ENCODE assay signal across 11 cellular contexts in genomic region chr1:170707959-170708666, GRCh38. TPM values are rescaled to one million over a fixed set of nuclear protein-coding genes. Genes with fewer than 3 reads are reported as not detected.
DNase-seq lines count a peak whose midpoint lies in the region; ATAC-seq and TF ChIP-seq lines count a peak whose summit lies in the region.
"Had no signal": no experiment of that assay in that cellular context is flagged by ENCODE, and none has a peak within 500 bp of the region (broad histone marks: within the 10 kb centered on the region; RNA-seq: fewer than 3 reads in every experiment).

No MANE protein-coding gene starts in this region.

- no peak overlapping the region for H2BK15ac ChIP-seq in H9 (ENCODE audit: low read depth, low read length)

- H3K9me3 Mint-ChIP-seq in H9, result no peaks in the 10 kb centered on the region
- H3K9me3 Mint-ChIP-seq in type B pancreatic cell, result no peaks in the 10 kb centered on the region

- no peak overlapping the region for H3K18ac ChIP-seq in H9 (ENCODE audit: insufficient read length, low read depth, low read length)

- no peak overlapping the region for H3T11ph ChIP-seq in H9 (ENCODE audit: low read length)

- H3K4me2 ChIP-seq in H9 (ENCODE audit: insufficient read depth, insufficient read length, low read length), result no peak overlapping the region

- no peak overlapping the region for H3K4me3 Mint-ChIP-seq in H9
- no peak overlapping the region for H3K4me3 Mint-ChIP-seq in type B pancreatic cell

- H3K9me3 ChIP-seq in left lung, result no peaks in the 10 kb centered on the region
- no peaks in the 10 kb centered on the region for H3K9me3 ChIP-seq in H9 (ENCODE audit: control insufficient read depth, low read depth, low read length)

- H3K36me3 ChIP-seq in brain microvascular endothelial cell (replicated peaks) (no peaks in the 10 kb centered on the region), left lung (no peaks in the 10 kb centered on the region)

- no peaks in the 10 kb centered on the region for H4K20me1 ChIP-seq in H9 (ENCODE audit: control insufficient read depth, insufficient read depth, insufficient read length)

- H3K27me3 ChIP-seq in brain microvascular endothelial cell (replicated peaks) (no peaks in the 10 kb centered on the region), left lung (no peaks in the 10 kb centered on the region), H9 (ENCODE audit: insufficient read depth, low read length) (no peaks in the 10 kb centered on the region)

- H3K27me3 Mint-ChIP-seq in H9 (ENCODE audit: low read depth), result no peaks in the 10 kb centered on the region
- H3K27me3 Mint-ChIP-seq in type B pancreatic cell, result no peaks in the 10 kb centered on the region

- H2AK5ac ChIP-seq in H9 (ENCODE audit: insufficient read length, low read length), result no peak overlapping the region

- no peaks in the 10 kb centered on the region for H3K23me2 ChIP-seq in H9 (ENCODE audit: insufficient read length, low read depth, low read length, poor library complexity, severe bottlenecking)

- TF ChIP-seq CTCF in brain microvascular endothelial cell (IDR thresholded peaks at IDR 0.05; ENCODE audit: low read depth, low read length, missing control alignments), result no peak
- TF ChIP-seq CTCF in left lung (IDR thresholded peaks at IDR 0.05), result no peak
- TF ChIP-seq CTCF in H9 (conservative IDR thresholded peaks at IDR 0.05), result no peak
- TF ChIP-seq CTCF in type B pancreatic cell (conservative IDR thresholded peaks at IDR 0.05), result no peak

- H4K5ac ChIP-seq in H9 (ENCODE audit: insufficient read length, low read depth, low read length), result no peak overlapping the region

- H3K14ac ChIP-seq in H9 (ENCODE audit: insufficient read depth, low read length), result no peak overlapping the region

- H3K4me1 ChIP-seq in left lung (no peaks in the 10 kb centered on the region), H9 (ENCODE audit: insufficient read depth, low read length) (no peaks in the 10 kb centered on the region)

- H2BK12ac ChIP-seq in H9 (ENCODE audit: insufficient read length, low read depth, low read length), result no peak overlapping the region

- H3K4me1 Mint-ChIP-seq in H9 (no peaks in the 10 kb centered on the region), type B pancreatic cell (ENCODE audit: unreplicated experiment) (no peaks in the 10 kb centered on the region)

- no peak overlapping the region for H4K91ac ChIP-seq in H9 (ENCODE audit: insufficient read length, low read depth, low read length)

- no peak overlapping the region for H2BK5ac ChIP-seq in H9 (ENCODE audit: insufficient read length, low read length)

- H3K23ac ChIP-seq in H9 (ENCODE audit: insufficient read length, low read depth, low read length), result no peak overlapping the region

- ATAC-seq in left lung, result peak; percentile 76
- ATAC-seq in HG02840 (IDR thresholded peaks at IDR 0.05; ENCODE audit: low FRiP score, unreplicated experiment), result no peak

- peak overlapping the region; percentile 84 for H3K27ac ChIP-seq in brain microvascular endothelial cell
- H3K27ac ChIP-seq in left lung, result peak overlapping the region; percentile 4 to 16
- no peak overlapping the region for H3K27ac ChIP-seq in H9 (ENCODE audit: insufficient read length, low read depth, low read length)

- H3K4me3 ChIP-seq in brain microvascular endothelial cell (ENCODE audit: low read depth, low read length) (no peak overlapping the region), left lung (no peak overlapping the region)

- no peak overlapping the region for H3K27ac Mint-ChIP-seq in H9
- H3K27ac Mint-ChIP-seq in type B pancreatic cell, result no peak overlapping the region

- H3K4ac ChIP-seq in H9 (ENCODE audit: low read depth, low read length), result no peak overlapping the region

- DNase-seq in ACHN, result peak; percentile 83
- peak; percentile 99 for DNase-seq in HT1080 (ENCODE audit: low read depth)
- DNase-seq in brain microvascular endothelial cell, result peak; percentile 95
- DNase-seq in left lung, result no peak
- DNase-seq in H9, result no peak
- no peak for DNase-seq in type B pancreatic cell (ENCODE audit: extremely low spot score, unreplicated experiment)
- DNase-seq in NCI-H2196 treated with DMSO at 0.1 percent for 48 hours (lab: John Stamatoyannopoulos, UW; ENCODE audit: unreplicated experiment), result no peak
- DNase-seq: hippocampal formation; NCI-H2081; stimulated activated CD4-positive, alpha-beta T cell treated with anti-CD3 and anti-CD28 coated beads, Interleukin-2, amount 100 ng/mL, for 24 hours had no signal

- H3K56ac ChIP-seq in H9 (ENCODE audit: insufficient read length, low read depth, low read length), result no peak overlapping the region

- H3K36me3 Mint-ChIP-seq in H9 (ENCODE audit: insufficient read depth in 1 of 3, low read depth in 3 of 3) (no peaks in the 10 kb centered on the region), type B pancreatic cell (peaks cover 10% of the 10 kb centered on the region)

- H2BK20ac ChIP-seq in H9 (ENCODE audit: low read depth, low read length, poor library complexity, severe bottlenecking), result no peak overlapping the region

- no peak overlapping the region for H2AFZ ChIP-seq in H9 (ENCODE audit: low read length)

- intact Hi-C loops in left lung (cut with DNase I), result no loop called here

- in situ Hi-C loops in ACHN (cut with HindIII; ENCODE audit: low pct_ligation_motif_present, low pct_unique_long_range_greater_than_20kb, low sequenced_read_pairs) (no loop called here), brain microvascular endothelial cell (cut with HindIII; ENCODE audit: low pct_ligation_motif_present, low sequenced_read_pairs) (no loop called here)

- no peak overlapping the region for H2BK120ac ChIP-seq in H9 (ENCODE audit: low read depth, low read length, poor library complexity, severe bottlenecking)

- no peaks in the 10 kb centered on the region for H3K79me2 ChIP-seq in H9 (ENCODE audit: insufficient read depth, low read length)

- no peak overlapping the region for H4K8ac ChIP-seq in H9 (replicated peaks; ENCODE audit: insufficient read length, low read depth, low read length)

- H3K9ac ChIP-seq in H9 (ENCODE audit: extremely low read depth, insufficient read length, low read length), result no peak overlapping the region

- WGBS in H9 (ENCODE audit: extremely low coverage, insufficient read length, low lambda C conversion rate), result no CpG with 5 or more reads among the region's 5 CpGs

- no peaks in the 10 kb centered on the region for H3K79me1 ChIP-seq in H9 (ENCODE audit: insufficient read depth, low read depth, low read length, poor library complexity, severe bottlenecking)

RNA-seq across cellular contexts. Expression of gene PRRX1, which starts 44.2 kb away (rescaled TPM):
- not detected in 2 replicates for total RNA-seq in HT1080 (2014; rRNA removed; shearing (Covaris generic))
- polyA plus RNA-seq in HT1080 (2015; cell fraction: cytosol; rRNA removed), result 0.14 TPM in 1 of 2 replicates, not detected in the other
- 0.08 TPM in 1 of 2 replicates, not detected in the other for polyA plus RNA-seq in HT1080 (2015; cell fraction: nucleus; rRNA removed)
- total RNA-seq in left lung (10 to 100 TPM; 64.4 to 79.6 TPM), H9 (2021) (not detected in 2 replicates), type B pancreatic cell (ENCODE audit: low replicate concordance) (1.7 and 142 TPM in 2 replicates)

Comparison
In these comparisons a context has a peak if more than half of its experiments do, and no peak if none do; other contexts are left out.
1. DNase-seq: peak in ACHN (single experiment), HT1080 (single experiment) and brain microvascular endothelial cell (single experiment); none in left lung (0 of 2), H9 (single experiment), type B pancreatic cell (single experiment) and NCI-H2196 treated with DMSO at 0.1 percent for 48 hours (single experiment).